Comparison of ENCODE assay signal across 1 cellular context in the genomic region with DNA sequence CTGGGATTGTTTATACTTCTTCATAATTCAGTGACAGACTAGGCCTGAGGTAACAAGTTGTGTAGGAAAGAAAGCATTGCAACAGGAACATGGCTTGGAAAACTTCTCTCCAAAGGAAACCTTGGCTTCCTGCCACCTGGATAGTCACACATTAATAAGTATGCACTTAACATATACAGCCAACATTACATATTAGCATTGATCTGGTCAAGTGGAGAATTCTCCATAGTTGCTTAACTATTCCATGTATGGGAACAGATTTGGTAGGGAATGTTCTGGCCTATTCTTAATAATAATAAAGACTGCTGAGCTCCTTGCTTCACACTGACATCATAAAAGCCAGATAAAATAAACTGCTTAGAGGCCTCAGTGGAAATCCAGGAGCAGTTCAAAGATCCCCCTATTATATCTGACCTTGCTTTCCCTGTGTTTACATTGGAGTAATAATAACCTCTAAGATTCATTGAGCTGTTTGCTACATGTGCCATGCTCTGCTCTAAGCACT.
TF ChIP-seq lines count a peak whose summit lies in the region.

No MANE protein-coding gene starts in this region.

TF ChIP-seq in endothelial cell of umbilical vein, 7 proteins besides CTCF, POLR2A, EP300 and RAD21 (continued from another document):
- TF ChIP-seq, protein P1, sequence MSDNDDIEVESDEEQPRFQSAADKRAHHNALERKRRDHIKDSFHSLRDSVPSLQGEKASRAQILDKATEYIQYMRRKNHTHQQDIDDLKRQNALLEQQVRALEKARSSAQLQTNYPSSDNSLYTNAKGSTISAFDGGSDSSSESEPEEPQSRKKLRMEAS (IDR thresholded peaks at IDR 0.05; ENCODE audit: insufficient read depth, insufficient read length) = no peak
- TF ChIP-seq GATA2 (IDR thresholded peaks at IDR 0.05; ENCODE audit: insufficient read depth, insufficient read length, low read depth, low read length) = no peak
TF ChIP-seq in endothelial cell of umbilical vein: peak in this region for 0.
